29 cellular contexts compared by ENCODE assay signal in genomic region chr11:45730014-45730413, GRCh38.
"Had no signal": no experiment of that assay in that cellular context is flagged by ENCODE, and none has a peak within 500 bp of the region (broad histone marks: within the 10 kb centered on the region; RNA-seq: fewer than 3 reads in every experiment).

No MANE protein-coding gene starts in this region.

- H3K27me3 ChIP-seq: ovary, suprapubic skin, tibial artery, upper lobe of right lung had no signal

- H3K4me1 Mint-ChIP-seq: immature natural killer cell; naive thymus-derived CD4-positive, alpha-beta T cell; stimulated activated memory B cell treated with anti-CD40 and anti-IgM and Interleukin-4, amounts not matched to agents 10 μg/mL and 1 μg/mL and 100 μg/mL, for 72 hours had no signal

- H3K9me3 Mint-ChIP-seq: immature natural killer cell; natural killer cell treated with Interleukin-12 subunit alpha and Interleukin-12 subunit beta and Interleukin-15 and Interleukin-18, amount 100 ng/mL, for 72 hours; stimulated activated memory B cell treated with anti-CD40 and anti-IgM and Interleukin-4, amounts not matched to agents 10 μg/mL and 1 μg/mL and 100 μg/mL, for 72 hours had no signal

- H3K4me3 ChIP-seq: left ventricle myocardium inferior, lung, mucosa of descending colon, ovary, spleen, suprapubic skin, thoracic aorta, tibial artery, upper lobe of right lung had no signal

- DNase-seq: hypothalamus; immature natural killer cell; kidney; left colon; left ventricle myocardium inferior; mesendoderm; midbrain; mucosa of descending colon; naive thymus-derived CD4-positive, alpha-beta T cell; ovary; retina; right cardiac atrium; small intestine; spleen; stimulated activated CD4-positive, alpha-beta T cell treated with anti-CD3 and anti-CD28 coated beads, Interleukin-4, amount 100 ng/mL, for 4 hours; stimulated activated CD8-positive, alpha-beta memory T cell treated with anti-CD3 and anti-CD28 coated beads, Interleukin-4, amount 100 ng/mL, for 48 hours; stimulated activated naive CD4-positive, alpha-beta T cell treated with Interleukin-2 at 50 U/mL for 16 hours; tibial artery; trophoblast cell; upper lobe of right lung had no signal

- H3K27ac Mint-ChIP-seq: immature natural killer cell; naive thymus-derived CD4-positive, alpha-beta T cell; natural killer cell treated with Interleukin-12 subunit alpha and Interleukin-12 subunit beta and Interleukin-15 and Interleukin-18, amount 100 ng/mL, for 72 hours; progenitor cell of endocrine pancreas; stimulated activated memory B cell treated with anti-CD40 and anti-IgM and Interleukin-4, amounts not matched to agents 10 μg/mL and 1 μg/mL and 100 μg/mL, for 72 hours had no signal

- H3K36me3 Mint-ChIP-seq: immature natural killer cell; naive thymus-derived CD4-positive, alpha-beta T cell; natural killer cell treated with Interleukin-12 subunit alpha and Interleukin-12 subunit beta and Interleukin-15 and Interleukin-18, amount 100 ng/mL, for 72 hours; stimulated activated memory B cell treated with anti-CD40 and anti-IgM and Interleukin-4, amounts not matched to agents 10 μg/mL and 1 μg/mL and 100 μg/mL, for 72 hours had no signal

- ATAC-seq: left colon; mucosa of descending colon; naive thymus-derived CD4-positive, alpha-beta T cell; natural killer cell treated with Interleukin-12 subunit alpha and Interleukin-12 subunit beta and Interleukin-15 and Interleukin-18, amount 100 ng/mL, for 72 hours; right cardiac atrium; sciatic nerve; stimulated activated memory B cell treated with anti-CD40 and anti-IgM and Interleukin-4, amounts not matched to agents 10 μg/mL and 1 μg/mL and 100 μg/mL, for 72 hours; upper lobe of right lung had no signal

- FAIRE-seq: islet of Langerhans, kidney, small intestine, urothelium cell line had no signal

- H3K4me3 Mint-ChIP-seq: immature natural killer cell; naive thymus-derived CD4-positive, alpha-beta T cell; natural killer cell treated with Interleukin-12 subunit alpha and Interleukin-12 subunit beta and Interleukin-15 and Interleukin-18, amount 100 ng/mL, for 72 hours; stimulated activated memory B cell treated with anti-CD40 and anti-IgM and Interleukin-4, amounts not matched to agents 10 μg/mL and 1 μg/mL and 100 μg/mL, for 72 hours had no signal

- H3K36me3 ChIP-seq: left ventricle myocardium inferior, ovary, spleen, suprapubic skin, thoracic aorta, tibial artery, upper lobe of right lung had no signal

- H3K4me1 ChIP-seq: spleen, suprapubic skin, tibial artery, upper lobe of right lung had no signal

- H3K9me3 ChIP-seq: left ventricle myocardium inferior, mucosa of descending colon, ovary, spleen, suprapubic skin, thoracic aorta, tibial artery, upper lobe of right lung had no signal

- H3K27ac ChIP-seq: left ventricle myocardium inferior, ovary, spleen, suprapubic skin, thoracic aorta, tibial artery, upper lobe of right lung had no signal
